ENCODE assay signal across 14 cellular contexts in genomic region chr1:26748351-26748750, GRCh38. TPM values are rescaled to one million over a fixed set of nuclear protein-coding genes. Genes with fewer than 3 reads are reported as not detected.
DNase-seq lines count a peak whose midpoint lies in the region; ATAC-seq and TF ChIP-seq lines count a peak whose summit lies in the region.
"Had no signal": no experiment of that assay in that cellular context is flagged by ENCODE, and none has a peak within 500 bp of the region (broad histone marks: within the 10 kb centered on the region; RNA-seq: fewer than 3 reads in every experiment).

No MANE protein-coding gene starts in this region.

- no peak overlapping the region for H3K4me3 Mint-ChIP-seq in activated T-helper 17 cell treated with anti-CD3 and anti-CD28 coated beads, Interleukin-2, amount 50 U/mL, for 72 hours
- no peak overlapping the region for H3K4me3 Mint-ChIP-seq in memory B cell

- no peaks in the 10 kb centered on the region for H3K27me3 Mint-ChIP-seq in activated T-helper 17 cell treated with anti-CD3 and anti-CD28 coated beads, Interleukin-2, amount 50 U/mL, for 72 hours
- H3K27me3 Mint-ChIP-seq in memory B cell, result no peaks in the 10 kb centered on the region

- H3K9me3 Mint-ChIP-seq in activated naive CD4-positive, alpha-beta T cell treated with anti-CD3 and anti-CD28 coated beads, Interleukin-2, amount 50 U/mL, for 72 hours, result no peaks in the 10 kb centered on the region
- H3K9me3 Mint-ChIP-seq in activated T-helper 17 cell treated with anti-CD3 and anti-CD28 coated beads, Interleukin-2, amount 50 U/mL, for 72 hours, result no peaks in the 10 kb centered on the region
- no peaks in the 10 kb centered on the region for H3K9me3 Mint-ChIP-seq in memory B cell

- peak overlapping the region; percentile 64 to 88 for H3K27ac Mint-ChIP-seq in activated naive CD4-positive, alpha-beta T cell treated with anti-CD3 and anti-CD28 coated beads, Interleukin-2, amount 50 U/mL, for 72 hours
- H3K27ac Mint-ChIP-seq in activated T-helper 17 cell treated with anti-CD3 and anti-CD28 coated beads, Interleukin-2, amount 50 U/mL, for 72 hours, result peak overlapping the region; percentile 74
- peak overlapping the region; percentile 76 for H3K27ac Mint-ChIP-seq in memory B cell

- H3K36me3 Mint-ChIP-seq in activated naive CD4-positive, alpha-beta T cell treated with anti-CD3 and anti-CD28 coated beads, Interleukin-2, amount 50 U/mL, for 72 hours, result peaks cover 5 to 35% of the 10 kb centered on the region in 2 donors
- peaks cover 94% of the 10 kb centered on the region for H3K36me3 Mint-ChIP-seq in activated T-helper 17 cell treated with anti-CD3 and anti-CD28 coated beads, Interleukin-2, amount 50 U/mL, for 72 hours (ENCODE audit: low read depth)
- peaks cover 10% of the 10 kb centered on the region for H3K36me3 Mint-ChIP-seq in memory B cell

- H3K4me1 ChIP-seq in thoracic aorta (ENCODE audit: control insufficient read depth in 1 of 2, low read depth in 2 of 2), result peaks cover 51 to 90% of the 10 kb centered on the region in 2 donors

- H3K36me3 ChIP-seq in thoracic aorta, result peaks cover 4% of the 10 kb centered on the region

- peaks cover 58% of the 10 kb centered on the region for H3K4me1 Mint-ChIP-seq in activated T-helper 17 cell treated with anti-CD3 and anti-CD28 coated beads, Interleukin-2, amount 50 U/mL, for 72 hours
- peaks cover 38% of the 10 kb centered on the region for H3K4me1 Mint-ChIP-seq in memory B cell

- H3K27me3 ChIP-seq in thoracic aorta (replicated peaks; ENCODE audit: insufficient read depth), result no peaks in the 10 kb centered on the region
- H3K27me3 ChIP-seq: adrenal gland, SJCRH30 had no signal

- no peak for TF ChIP-seq CTCF in thoracic aorta (IDR thresholded peaks at IDR 0.05)

- no peak for ATAC-seq in activated naive CD4-positive, alpha-beta T cell treated with anti-CD3 and anti-CD28 coated beads, Interleukin-2, amount 50 U/mL, for 72 hours
- no peak for ATAC-seq in activated T-helper 17 cell treated with anti-CD3 and anti-CD28 coated beads, Interleukin-2, amount 50 U/mL, for 72 hours (replicated peaks)
- ATAC-seq in memory B cell (ENCODE audit: low read depth), result no peak
- no peak for ATAC-seq in thoracic aorta (ENCODE audit: insufficient number of reproducible peaks, low FRiP score, low read depth)
- no peak for ATAC-seq in GM21528 (IDR thresholded peaks at IDR 0.05; ENCODE audit: low FRiP score, unreplicated experiment)
- ATAC-seq: mucosa of descending colon had no signal

- H3K9me3 ChIP-seq in thoracic aorta, result no peaks in the 10 kb centered on the region
- H3K9me3 ChIP-seq: adrenal gland, mucosa of descending colon, SJCRH30 had no signal

- H3K4me3 ChIP-seq in thoracic aorta, result no peak overlapping the region
- H3K4me3 ChIP-seq: adrenal gland, mucosa of descending colon, SJCRH30 had no signal

- H3K27ac ChIP-seq in thoracic aorta, result peak overlapping the region; percentile 56 to 62
- H3K27ac ChIP-seq: SJCRH30 had no signal

- no peak for DNase-seq in activated naive CD4-positive, alpha-beta T cell treated with anti-CD3 and anti-CD28 coated beads, Interleukin-2, amount 50 U/mL, for 72 hours (ENCODE audit: low spot score in 2 of 2)
- no peak for DNase-seq in activated naive CD4-positive, alpha-beta T cell (lab: John Stamatoyannopoulos, UW)
- no peak for DNase-seq in memory B cell (ENCODE audit: low spot score in 2 of 2)
- no peak for DNase-seq in thoracic aorta (ENCODE audit: low spot score)
- no peak for DNase-seq in glomerular visceral epithelial cell (ENCODE audit: extremely low spot score)
- no peak for DNase-seq in AML-193 (lab: John Stamatoyannopoulos, UW)
- DNase-seq: adrenal gland, cortex of kidney, erythroblast, mucosa of descending colon, NCI-H1436, SJCRH30 had no signal

RNA-seq across cellular contexts. Expression of gene PIGV, which starts 39.4 kb away (rescaled TPM):
- total RNA-seq in activated naive CD4-positive, alpha-beta T cell treated with anti-CD3 and anti-CD28 coated beads, Interleukin-2, amount 50 U/mL, for 72 hours, result 10 to 100 TPM; 15.9 to 21.0 TPM
- 10 to 100 TPM; 14.0 to 18.1 TPM for total RNA-seq in activated T-helper 17 cell treated with anti-CD3 and anti-CD28 coated beads, Interleukin-2, amount 50 U/mL, for 72 hours
- total RNA-seq in thoracic aorta, result 10 to 100 TPM; 13.5 to 22.9 TPM

RNA-seq across cellular contexts. Expression of gene ARID1A, which starts 52.5 kb away (rescaled TPM):
- total RNA-seq in activated naive CD4-positive, alpha-beta T cell treated with anti-CD3 and anti-CD28 coated beads, Interleukin-2, amount 50 U/mL, for 72 hours, result 100 to 1,000 TPM; 110 to 116 TPM
- total RNA-seq in activated T-helper 17 cell treated with anti-CD3 and anti-CD28 coated beads, Interleukin-2, amount 50 U/mL, for 72 hours, result 10 to 100 TPM; 72.5 to 83.4 TPM
- 10 to 100 TPM; 53.6 to 69.2 TPM for total RNA-seq in thoracic aorta
